1 cellular context compared by ENCODE assay signal in genomic region chr6:7675353-7675945, GRCh38.
TF ChIP-seq lines count a peak whose summit lies in the region.

No MANE protein-coding gene starts in this region.

TF ChIP-seq in K562, 482 proteins besides CTCF, POLR2A, EP300 and RAD21 (continued from another document and continues in another):
- TF ChIP-seq VEZF1 (CRISPR knock-in tag; IDR thresholded peaks at IDR 0.05) (peak; percentile 65; the same call in 1 of the 2 replicates), POLR2B (IDR thresholded peaks at IDR 0.05; ENCODE audit: low read depth, partially characterized antibody) (no peak), HNRNPLL (IDR thresholded peaks at IDR 0.05; ENCODE audit: low read depth, low read length, poor library complexity, severe bottlenecking) (peak; percentile 6), ZNF133 (CRISPR knock-in tag; IDR thresholded peaks at IDR 0.05) (no peak), FOXP1 (CRISPR knock-in tag; IDR thresholded peaks at IDR 0.05) (no peak), CBX2 (IDR thresholded peaks at IDR 0.05; ENCODE audit: insufficient read depth, low read length, poor library complexity, severe bottlenecking) (no peak), GATAD2B (IDR thresholded peaks at IDR 0.05; ENCODE audit: borderline replicate concordance) (peak; percentile 52; the same call in 1 of the 2 replicates), ZNF589 (CRISPR knock-in tag; IDR thresholded peaks at IDR 0.05; ENCODE audit: low read depth) (no peak), WHSC1 (IDR thresholded peaks at IDR 0.05; ENCODE audit: low read length) (no peak), SOX6 (IDR thresholded peaks at IDR 0.05) (peak; percentile 84), SMARCA4 (IDR thresholded peaks at IDR 0.05) (peak; percentile 59; the same call in 1 of the 2 replicates), PBX2 (CRISPR knock-in tag; IDR thresholded peaks at IDR 0.05; ENCODE audit: low read depth) (no peak), PBX2 (tag; conservative IDR thresholded peaks at IDR 0.05; ENCODE audit: low read depth) (0 out of 2 replicates have a peak, but pooled peaks have one; percentile 32), CBFA2T2 (conservative IDR thresholded peaks at IDR 0.05) (peak; percentile 64), ATF4 (CRISPR knock-in tag; IDR thresholded peaks at IDR 0.05) (no peak), IFI16 (CRISPR knock-in tag; IDR thresholded peaks at IDR 0.05) (no peak), NFXL1 (CRISPR knock-in tag; IDR thresholded peaks at IDR 0.05) (no peak), MAFG (tag; conservative IDR thresholded peaks at IDR 0.05) (peak; percentile 59)
- TF ChIP-seq, protein P1, sequence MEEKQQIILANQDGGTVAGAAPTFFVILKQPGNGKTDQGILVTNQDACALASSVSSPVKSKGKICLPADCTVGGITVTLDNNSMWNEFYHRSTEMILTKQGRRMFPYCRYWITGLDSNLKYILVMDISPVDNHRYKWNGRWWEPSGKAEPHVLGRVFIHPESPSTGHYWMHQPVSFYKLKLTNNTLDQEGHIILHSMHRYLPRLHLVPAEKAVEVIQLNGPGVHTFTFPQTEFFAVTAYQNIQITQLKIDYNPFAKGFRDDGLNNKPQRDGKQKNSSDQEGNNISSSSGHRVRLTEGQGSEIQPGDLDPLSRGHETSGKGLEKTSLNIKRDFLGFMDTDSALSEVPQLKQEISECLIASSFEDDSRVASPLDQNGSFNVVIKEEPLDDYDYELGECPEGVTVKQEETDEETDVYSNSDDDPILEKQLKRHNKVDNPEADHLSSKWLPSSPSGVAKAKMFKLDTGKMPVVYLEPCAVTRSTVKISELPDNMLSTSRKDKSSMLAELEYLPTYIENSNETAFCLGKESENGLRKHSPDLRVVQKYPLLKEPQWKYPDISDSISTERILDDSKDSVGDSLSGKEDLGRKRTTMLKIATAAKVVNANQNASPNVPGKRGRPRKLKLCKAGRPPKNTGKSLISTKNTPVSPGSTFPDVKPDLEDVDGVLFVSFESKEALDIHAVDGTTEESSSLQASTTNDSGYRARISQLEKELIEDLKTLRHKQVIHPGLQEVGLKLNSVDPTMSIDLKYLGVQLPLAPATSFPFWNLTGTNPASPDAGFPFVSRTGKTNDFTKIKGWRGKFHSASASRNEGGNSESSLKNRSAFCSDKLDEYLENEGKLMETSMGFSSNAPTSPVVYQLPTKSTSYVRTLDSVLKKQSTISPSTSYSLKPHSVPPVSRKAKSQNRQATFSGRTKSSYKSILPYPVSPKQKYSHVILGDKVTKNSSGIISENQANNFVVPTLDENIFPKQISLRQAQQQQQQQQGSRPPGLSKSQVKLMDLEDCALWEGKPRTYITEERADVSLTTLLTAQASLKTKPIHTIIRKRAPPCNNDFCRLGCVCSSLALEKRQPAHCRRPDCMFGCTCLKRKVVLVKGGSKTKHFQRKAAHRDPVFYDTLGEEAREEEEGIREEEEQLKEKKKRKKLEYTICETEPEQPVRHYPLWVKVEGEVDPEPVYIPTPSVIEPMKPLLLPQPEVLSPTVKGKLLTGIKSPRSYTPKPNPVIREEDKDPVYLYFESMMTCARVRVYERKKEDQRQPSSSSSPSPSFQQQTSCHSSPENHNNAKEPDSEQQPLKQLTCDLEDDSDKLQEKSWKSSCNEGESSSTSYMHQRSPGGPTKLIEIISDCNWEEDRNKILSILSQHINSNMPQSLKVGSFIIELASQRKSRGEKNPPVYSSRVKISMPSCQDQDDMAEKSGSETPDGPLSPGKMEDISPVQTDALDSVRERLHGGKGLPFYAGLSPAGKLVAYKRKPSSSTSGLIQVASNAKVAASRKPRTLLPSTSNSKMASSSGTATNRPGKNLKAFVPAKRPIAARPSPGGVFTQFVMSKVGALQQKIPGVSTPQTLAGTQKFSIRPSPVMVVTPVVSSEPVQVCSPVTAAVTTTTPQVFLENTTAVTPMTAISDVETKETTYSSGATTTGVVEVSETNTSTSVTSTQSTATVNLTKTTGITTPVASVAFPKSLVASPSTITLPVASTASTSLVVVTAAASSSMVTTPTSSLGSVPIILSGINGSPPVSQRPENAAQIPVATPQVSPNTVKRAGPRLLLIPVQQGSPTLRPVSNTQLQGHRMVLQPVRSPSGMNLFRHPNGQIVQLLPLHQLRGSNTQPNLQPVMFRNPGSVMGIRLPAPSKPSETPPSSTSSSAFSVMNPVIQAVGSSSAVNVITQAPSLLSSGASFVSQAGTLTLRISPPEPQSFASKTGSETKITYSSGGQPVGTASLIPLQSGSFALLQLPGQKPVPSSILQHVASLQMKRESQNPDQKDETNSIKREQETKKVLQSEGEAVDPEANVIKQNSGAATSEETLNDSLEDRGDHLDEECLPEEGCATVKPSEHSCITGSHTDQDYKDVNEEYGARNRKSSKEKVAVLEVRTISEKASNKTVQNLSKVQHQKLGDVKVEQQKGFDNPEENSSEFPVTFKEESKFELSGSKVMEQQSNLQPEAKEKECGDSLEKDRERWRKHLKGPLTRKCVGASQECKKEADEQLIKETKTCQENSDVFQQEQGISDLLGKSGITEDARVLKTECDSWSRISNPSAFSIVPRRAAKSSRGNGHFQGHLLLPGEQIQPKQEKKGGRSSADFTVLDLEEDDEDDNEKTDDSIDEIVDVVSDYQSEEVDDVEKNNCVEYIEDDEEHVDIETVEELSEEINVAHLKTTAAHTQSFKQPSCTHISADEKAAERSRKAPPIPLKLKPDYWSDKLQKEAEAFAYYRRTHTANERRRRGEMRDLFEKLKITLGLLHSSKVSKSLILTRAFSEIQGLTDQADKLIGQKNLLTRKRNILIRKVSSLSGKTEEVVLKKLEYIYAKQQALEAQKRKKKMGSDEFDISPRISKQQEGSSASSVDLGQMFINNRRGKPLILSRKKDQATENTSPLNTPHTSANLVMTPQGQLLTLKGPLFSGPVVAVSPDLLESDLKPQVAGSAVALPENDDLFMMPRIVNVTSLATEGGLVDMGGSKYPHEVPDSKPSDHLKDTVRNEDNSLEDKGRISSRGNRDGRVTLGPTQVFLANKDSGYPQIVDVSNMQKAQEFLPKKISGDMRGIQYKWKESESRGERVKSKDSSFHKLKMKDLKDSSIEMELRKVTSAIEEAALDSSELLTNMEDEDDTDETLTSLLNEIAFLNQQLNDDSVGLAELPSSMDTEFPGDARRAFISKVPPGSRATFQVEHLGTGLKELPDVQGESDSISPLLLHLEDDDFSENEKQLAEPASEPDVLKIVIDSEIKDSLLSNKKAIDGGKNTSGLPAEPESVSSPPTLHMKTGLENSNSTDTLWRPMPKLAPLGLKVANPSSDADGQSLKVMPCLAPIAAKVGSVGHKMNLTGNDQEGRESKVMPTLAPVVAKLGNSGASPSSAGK (IDR thresholded peaks at IDR 0.05): peak; percentile 71
- TF ChIP-seq, protein P2, sequence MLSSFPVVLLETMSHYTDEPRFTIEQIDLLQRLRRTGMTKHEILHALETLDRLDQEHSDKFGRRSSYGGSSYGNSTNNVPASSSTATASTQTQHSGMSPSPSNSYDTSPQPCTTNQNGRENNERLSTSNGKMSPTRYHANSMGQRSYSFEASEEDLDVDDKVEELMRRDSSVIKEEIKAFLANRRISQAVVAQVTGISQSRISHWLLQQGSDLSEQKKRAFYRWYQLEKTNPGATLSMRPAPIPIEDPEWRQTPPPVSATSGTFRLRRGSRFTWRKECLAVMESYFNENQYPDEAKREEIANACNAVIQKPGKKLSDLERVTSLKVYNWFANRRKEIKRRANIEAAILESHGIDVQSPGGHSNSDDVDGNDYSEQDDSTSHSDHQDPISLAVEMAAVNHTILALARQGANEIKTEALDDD (IDR thresholded peaks at IDR 0.05): no peak
- TF ChIP-seq, protein P3, sequence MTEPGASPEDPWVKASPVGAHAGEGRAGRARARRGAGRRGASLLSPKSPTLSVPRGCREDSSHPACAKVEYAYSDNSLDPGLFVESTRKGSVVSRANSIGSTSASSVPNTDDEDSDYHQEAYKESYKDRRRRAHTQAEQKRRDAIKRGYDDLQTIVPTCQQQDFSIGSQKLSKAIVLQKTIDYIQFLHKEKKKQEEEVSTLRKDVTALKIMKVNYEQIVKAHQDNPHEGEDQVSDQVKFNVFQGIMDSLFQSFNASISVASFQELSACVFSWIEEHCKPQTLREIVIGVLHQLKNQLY (CRISPR knock-in tag; conservative IDR thresholded peaks at IDR 0.05): no peak
- TF ChIP-seq, protein P4, sequence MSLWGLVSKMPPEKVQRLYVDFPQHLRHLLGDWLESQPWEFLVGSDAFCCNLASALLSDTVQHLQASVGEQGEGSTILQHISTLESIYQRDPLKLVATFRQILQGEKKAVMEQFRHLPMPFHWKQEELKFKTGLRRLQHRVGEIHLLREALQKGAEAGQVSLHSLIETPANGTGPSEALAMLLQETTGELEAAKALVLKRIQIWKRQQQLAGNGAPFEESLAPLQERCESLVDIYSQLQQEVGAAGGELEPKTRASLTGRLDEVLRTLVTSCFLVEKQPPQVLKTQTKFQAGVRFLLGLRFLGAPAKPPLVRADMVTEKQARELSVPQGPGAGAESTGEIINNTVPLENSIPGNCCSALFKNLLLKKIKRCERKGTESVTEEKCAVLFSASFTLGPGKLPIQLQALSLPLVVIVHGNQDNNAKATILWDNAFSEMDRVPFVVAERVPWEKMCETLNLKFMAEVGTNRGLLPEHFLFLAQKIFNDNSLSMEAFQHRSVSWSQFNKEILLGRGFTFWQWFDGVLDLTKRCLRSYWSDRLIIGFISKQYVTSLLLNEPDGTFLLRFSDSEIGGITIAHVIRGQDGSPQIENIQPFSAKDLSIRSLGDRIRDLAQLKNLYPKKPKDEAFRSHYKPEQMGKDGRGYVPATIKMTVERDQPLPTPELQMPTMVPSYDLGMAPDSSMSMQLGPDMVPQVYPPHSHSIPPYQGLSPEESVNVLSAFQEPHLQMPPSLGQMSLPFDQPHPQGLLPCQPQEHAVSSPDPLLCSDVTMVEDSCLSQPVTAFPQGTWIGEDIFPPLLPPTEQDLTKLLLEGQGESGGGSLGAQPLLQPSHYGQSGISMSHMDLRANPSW (CRISPR knock-in tag; IDR thresholded peaks at IDR 0.05): no peak
- TF ChIP-seq, protein P5, sequence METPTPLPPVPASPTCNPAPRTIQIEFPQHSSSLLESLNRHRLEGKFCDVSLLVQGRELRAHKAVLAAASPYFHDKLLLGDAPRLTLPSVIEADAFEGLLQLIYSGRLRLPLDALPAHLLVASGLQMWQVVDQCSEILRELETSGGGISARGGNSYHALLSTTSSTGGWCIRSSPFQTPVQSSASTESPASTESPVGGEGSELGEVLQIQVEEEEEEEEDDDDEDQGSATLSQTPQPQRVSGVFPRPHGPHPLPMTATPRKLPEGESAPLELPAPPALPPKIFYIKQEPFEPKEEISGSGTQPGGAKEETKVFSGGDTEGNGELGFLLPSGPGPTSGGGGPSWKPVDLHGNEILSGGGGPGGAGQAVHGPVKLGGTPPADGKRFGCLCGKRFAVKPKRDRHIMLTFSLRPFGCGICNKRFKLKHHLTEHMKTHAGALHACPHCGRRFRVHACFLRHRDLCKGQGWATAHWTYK (CRISPR knock-in tag; IDR thresholded peaks at IDR 0.05): 0 out of 2 replicates have a peak, but pooled peaks have one; percentile 39
- TF ChIP-seq, protein P6, sequence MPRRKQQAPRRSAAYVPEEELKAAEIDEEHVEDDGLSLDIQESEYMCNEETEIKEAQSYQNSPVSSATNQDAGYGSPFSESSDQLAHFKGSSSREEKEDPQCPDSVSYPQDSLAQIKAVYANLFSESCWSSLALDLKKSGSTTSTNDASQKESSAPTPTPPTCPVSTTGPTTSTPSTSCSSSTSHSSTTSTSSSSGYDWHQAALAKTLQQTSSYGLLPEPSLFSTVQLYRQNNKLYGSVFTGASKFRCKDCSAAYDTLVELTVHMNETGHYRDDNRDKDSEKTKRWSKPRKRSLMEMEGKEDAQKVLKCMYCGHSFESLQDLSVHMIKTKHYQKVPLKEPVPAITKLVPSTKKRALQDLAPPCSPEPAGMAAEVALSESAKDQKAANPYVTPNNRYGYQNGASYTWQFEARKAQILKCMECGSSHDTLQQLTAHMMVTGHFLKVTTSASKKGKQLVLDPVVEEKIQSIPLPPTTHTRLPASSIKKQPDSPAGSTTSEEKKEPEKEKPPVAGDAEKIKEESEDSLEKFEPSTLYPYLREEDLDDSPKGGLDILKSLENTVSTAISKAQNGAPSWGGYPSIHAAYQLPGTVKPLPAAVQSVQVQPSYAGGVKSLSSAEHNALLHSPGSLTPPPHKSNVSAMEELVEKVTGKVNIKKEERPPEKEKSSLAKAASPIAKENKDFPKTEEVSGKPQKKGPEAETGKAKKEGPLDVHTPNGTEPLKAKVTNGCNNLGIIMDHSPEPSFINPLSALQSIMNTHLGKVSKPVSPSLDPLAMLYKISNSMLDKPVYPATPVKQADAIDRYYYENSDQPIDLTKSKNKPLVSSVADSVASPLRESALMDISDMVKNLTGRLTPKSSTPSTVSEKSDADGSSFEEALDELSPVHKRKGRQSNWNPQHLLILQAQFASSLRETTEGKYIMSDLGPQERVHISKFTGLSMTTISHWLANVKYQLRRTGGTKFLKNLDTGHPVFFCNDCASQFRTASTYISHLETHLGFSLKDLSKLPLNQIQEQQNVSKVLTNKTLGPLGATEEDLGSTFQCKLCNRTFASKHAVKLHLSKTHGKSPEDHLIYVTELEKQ (CRISPR knock-in tag; IDR thresholded peaks at IDR 0.05): no peak
